In the genomic region with DNA sequence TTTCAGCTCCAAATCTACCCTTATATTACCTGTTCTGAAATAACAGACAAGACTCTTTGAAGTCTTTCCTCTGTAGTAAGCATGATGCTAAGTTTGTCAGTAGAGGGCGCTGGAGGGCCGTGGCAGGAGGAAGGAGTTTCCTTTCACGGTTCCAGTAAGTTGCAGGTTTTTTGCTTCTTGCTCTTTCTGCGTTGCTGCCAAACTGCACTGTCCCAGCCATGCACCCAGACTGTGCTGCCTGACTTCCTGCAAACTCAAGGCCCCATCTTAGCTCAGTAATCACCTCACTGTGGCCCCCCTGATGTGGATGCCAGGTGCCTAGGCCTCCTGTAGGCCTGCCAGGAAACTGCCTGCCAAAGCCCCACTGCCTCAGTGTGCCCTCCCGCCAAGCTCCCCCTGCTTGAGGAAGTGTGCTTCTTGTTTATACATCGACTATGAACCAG, we compare ENCODE assay signal across 7 cellular contexts.
DNase-seq lines count a peak whose midpoint lies in the region; ATAC-seq and TF ChIP-seq lines count a peak whose summit lies in the region.

No MANE protein-coding gene starts in this region.

- intact Hi-C loops in ascending aorta (cut with DNase I) = loop anchor here (1.0 to 10.0 kb wide), 3 partner anchors 36 to 699 kb away; no protein-coding TSS in a partner anchor

- H3K9me3 ChIP-seq in NT2/D1 (ENCODE audit: insufficient read depth, low read length) (no peaks in the 10 kb centered on the region), ascending aorta (no peaks in the 10 kb centered on the region)

- H3K4me3 ChIP-seq in GM12875 (ENCODE audit: low read depth, low read length) (no peak overlapping the region), GM23338 (no peak overlapping the region), NT2/D1 (ENCODE audit: insufficient read length, low read depth) (no peak overlapping the region), ascending aorta (no peak overlapping the region)
- H3K4me3 ChIP-seq in Jurkat, Clone E6-1 (ENCODE audit: low read length) = no peak overlapping the region

- ATAC-seq in GM23338 = peak; percentile 93

- H3K9ac ChIP-seq in NT2/D1 (ENCODE audit: insufficient read length, low read depth) = no peak overlapping the region

- no peaks in the 10 kb centered on the region for H4K20me1 ChIP-seq in GM23338 (replicated peaks; ENCODE audit: insufficient read depth)

- H3K79me2 ChIP-seq in GM23338 (replicated peaks; ENCODE audit: insufficient read depth) = no peaks in the 10 kb centered on the region

- H3K36me3 Mint-ChIP-seq in GM23338 (ENCODE audit: low read depth) = no peaks in the 10 kb centered on the region

- no peaks in the 10 kb centered on the region for H3K36me3 ChIP-seq in GM23338 (ENCODE audit: insufficient read depth)
- no peaks in the 10 kb centered on the region for H3K36me3 ChIP-seq in NT2/D1 (ENCODE audit: insufficient read depth, insufficient read length, low read length)
- H3K36me3 ChIP-seq in ascending aorta = no peaks in the 10 kb centered on the region

- H3K9me2 ChIP-seq in GM23338 (ENCODE audit: insufficient read depth) = no peaks in the 10 kb centered on the region

- peak overlapping the region; percentile 70 for H2AFZ ChIP-seq in GM23338

- DNase-seq in GM23338 (ENCODE audit: low spot score) (peak; percentile 96), NT2/D1 (ENCODE audit: low read depth, low spot score) (peak; percentile 79), ascending aorta (ENCODE audit: low spot score in 2 of 2) (peak; percentile 10 to 88), hypothalamus (lab: John Stamatoyannopoulos, UW) (peak in 48 of 51 donors; percentile 1 to 85 (median 44)), smooth muscle cell of the brain vasculature (ENCODE audit: low read depth, low spot score) (peak; percentile 72)
- DNase-seq in Jurkat, Clone E6-1 (ENCODE audit: low read depth, low spot score) = peak; percentile 82

- peaks cover 2% of the 10 kb centered on the region; the same call in 1 of the 3 replicates for H3K4me1 Mint-ChIP-seq in GM23338

- no peaks in the 10 kb centered on the region for H3F3A ChIP-seq in GM23338 (replicated peaks; ENCODE audit: low read depth)

- H3K27me3 Mint-ChIP-seq in GM23338 (ENCODE audit: insufficient read depth, low read depth, poor library complexity) = no peaks in the 10 kb centered on the region

- no peak overlapping the region for H3K27ac ChIP-seq in GM23338 (ENCODE audit: low read depth)
- H3K27ac ChIP-seq in ascending aorta = no peak overlapping the region

- H3K27me3 ChIP-seq in GM23338 (ENCODE audit: insufficient read depth) (no peaks in the 10 kb centered on the region), NT2/D1 (ENCODE audit: insufficient read depth, insufficient read length) (no peaks in the 10 kb centered on the region), ascending aorta (no peaks in the 10 kb centered on the region)

- no peak overlapping the region; the same call in 1 of the 2 replicates for H3K27ac Mint-ChIP-seq in GM23338

- H3K4me3 Mint-ChIP-seq in GM23338 = no peak overlapping the region

- no peaks in the 10 kb centered on the region for H3K4me1 ChIP-seq in GM23338 (ENCODE audit: insufficient read depth)
- no peaks in the 10 kb centered on the region for H3K4me1 ChIP-seq in NT2/D1 (ENCODE audit: insufficient read depth, insufficient read length)
- H3K4me1 ChIP-seq in ascending aorta = no peaks in the 10 kb centered on the region

- TF ChIP-seq CTCF in GM12875 (IDR thresholded peaks at IDR 0.05; ENCODE audit: borderline replicate concordance, insufficient read depth, low read depth, low read length) (peak; percentile 81), GM23338 (conservative IDR thresholded peaks at IDR 0.05; ENCODE audit: low read depth in 2 of 2) (peak; percentile 94 to 98), ascending aorta (IDR thresholded peaks at IDR 0.05) (peak; percentile 87 to 92 (median 89))

- H3K9me3 Mint-ChIP-seq in GM23338 = no peaks in the 10 kb centered on the region

- no peak overlapping the region for H3K4me2 ChIP-seq in GM23338

TF ChIP-seq in GM23338, 12 proteins besides CTCF, POLR2A, EP300 and RAD21:
- TF ChIP-seq CREB1 (CRISPR knock-in tag; IDR thresholded peaks at IDR 0.05; ENCODE audit: low read depth) = 0 out of 2 replicates have a peak, but pooled peaks have one; percentile 24
- no peak for TF ChIP-seq STAT1 (IDR thresholded peaks at IDR 0.05; ENCODE audit: unreplicated experiment)

Comparison
In these comparisons a context has a peak if more than half of its experiments do, and no peak if none do; other contexts are left out.
1. DNase-seq: peak in every context shown above with its lines; median percentile 96 in GM23338; 82 in Jurkat, Clone E6-1; 79 in NT2/D1; 72 in smooth muscle cell of the brain vasculature; 49 in ascending aorta; 44 in hypothalamus.